9 cellular contexts compared by ENCODE assay signal in the genomic region with DNA sequence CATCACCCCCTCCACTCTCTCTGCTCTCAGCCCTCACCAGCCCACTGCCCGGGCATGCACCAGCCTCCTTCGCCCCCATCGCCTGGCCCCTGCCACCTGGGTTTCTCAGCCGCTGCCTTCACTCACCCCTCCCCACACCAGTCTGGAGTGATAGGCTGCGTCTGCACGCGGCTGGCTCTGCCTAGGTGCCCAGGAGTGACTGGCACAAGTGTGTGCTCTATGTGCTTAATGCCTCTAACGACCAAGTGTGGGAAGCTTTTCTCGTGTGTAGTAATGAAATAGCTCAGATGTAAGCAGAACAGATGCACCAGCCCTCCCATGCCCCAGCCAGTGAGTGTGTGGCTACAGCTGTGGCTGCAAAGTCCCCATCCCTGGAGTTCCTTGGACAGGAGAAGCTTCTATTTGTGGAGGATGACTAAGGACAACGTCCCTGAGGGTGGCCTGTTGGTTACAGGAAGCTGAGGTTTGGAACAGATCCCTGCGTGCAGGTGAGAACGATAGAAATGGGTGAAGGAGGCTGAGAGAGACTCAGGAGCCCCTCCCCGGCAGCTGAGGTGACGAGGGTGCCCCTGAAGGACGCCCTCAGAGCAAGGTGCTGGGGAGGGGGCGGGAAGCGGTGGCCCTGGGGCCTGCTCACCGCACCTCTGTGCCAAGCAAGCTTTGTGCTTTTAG. TPM values are rescaled to one million over a fixed set of nuclear protein-coding genes. Genes with fewer than 3 reads are reported as not detected.
DNase-seq lines count a peak whose midpoint lies in the region; ATAC-seq and TF ChIP-seq lines count a peak whose summit lies in the region.
"Had no signal": no experiment of that assay in that cellular context is flagged by ENCODE, and none has a peak within 500 bp of the region (broad histone marks: within the 10 kb centered on the region; RNA-seq: fewer than 3 reads in every experiment).

No MANE protein-coding gene starts in this region.

- intact Hi-C loops in mucosa of descending colon (cut with DNase I, micrococcal nuclease) = no loop called here

- H3K27me3 ChIP-seq in layer of hippocampus (ENCODE audit: control insufficient read depth, insufficient read depth, low read length) = no peaks in the 10 kb centered on the region

- H3K36me3 ChIP-seq in SK-N-MC (ENCODE audit: insufficient read depth, low read length) (no peaks in the 10 kb centered on the region), mucosa of descending colon (ENCODE audit: low read depth) (no peaks in the 10 kb centered on the region)

- H3K4me3 ChIP-seq in SK-N-MC (peak overlapping the region; percentile 56), mucosa of descending colon (no peak overlapping the region)
- H3K4me3 ChIP-seq: skin epidermis had no signal

- DNase-seq in Daoy (ENCODE audit: low read depth) (peak; percentile 33), SK-N-MC (ENCODE audit: low read depth, low spot score) (no peak), mucosa of descending colon (no peak), superior temporal gyrus (ENCODE audit: extremely low spot score) (no peak), RKO (ENCODE audit: low spot score) (no peak)

- H3K4me1 ChIP-seq in mucosa of descending colon (ENCODE audit: low read depth) = no peaks in the 10 kb centered on the region

- peak; percentile 47 for ATAC-seq in HG02759 (IDR thresholded peaks at IDR 0.05; ENCODE audit: unreplicated experiment)
- no peak for ATAC-seq in HG02678 (IDR thresholded peaks at IDR 0.05; ENCODE audit: unreplicated experiment)
- ATAC-seq in mucosa of descending colon = no peak

- no peak for TF ChIP-seq CTCF in mucosa of descending colon (IDR thresholded peaks at IDR 0.05)

- H3K27ac ChIP-seq in SK-N-MC (peak overlapping the region; percentile 40; the same call in 1 of the 2 replicates), layer of hippocampus (ENCODE audit: low read depth, low read length) (peak overlapping the region; percentile 42)
- H3K27ac ChIP-seq: skin epidermis had no signal

- H3K9me3 ChIP-seq in SK-N-MC (ENCODE audit: low read depth, low read length) (no peaks in the 10 kb centered on the region), mucosa of descending colon (no peaks in the 10 kb centered on the region)

- H3K9ac ChIP-seq in SK-N-MC (ENCODE audit: insufficient read length) = peak overlapping the region; percentile 17

RNA-seq across cellular contexts. Expression of gene ATP11A, which starts 35.6 kb away (rescaled TPM):
- total RNA-seq in Daoy (2014; rRNA removed; shearing (Covaris generic)) = 1.9 and 2.0 TPM in 2 replicates
- 10 to 100 TPM; 15.5 to 28.7 (median 19.4) TPM for total RNA-seq in mucosa of descending colon
